In genomic region chr1:156054500-156055342, GRCh38 we compare ENCODE assay signal across 8 cellular contexts. TPM values are rescaled to one million over a fixed set of nuclear protein-coding genes. Genes with fewer than 3 reads are reported as not detected.
A peak's percentile ranks its signal among the peaks of the same experiment; 100 is the strongest.
DNase-seq lines count a peak whose midpoint lies in the region; ATAC-seq and TF ChIP-seq lines count a peak whose summit lies in the region.

Gene LAMTOR2, plus strand, starts transcription at chr1:156054782. Its CDS starts 108 bp downstream, at chr1:156054890.

- peak within 1 kb of the TSS; percentile 63 to 99 (median 93) for H3K4me3 ChIP-seq in dorsolateral prefrontal cortex
- H3K4me3 ChIP-seq in right lobe of liver, result peak within 1 kb of the TSS; percentile 75 to 100 (median 89)

- DNase-seq in NCI-H82 (lab: John Stamatoyannopoulos, UW) (peak; percentile 100), dorsolateral prefrontal cortex (peak; percentile 98 to 99 (median 98)), right lobe of liver (peak; percentile 97 to 99 (median 98))
- DNase-seq in activated CD4-positive, alpha-beta T cell treated with anti-CD3 and anti-CD28 coated beads, Interleukin-2, amount 50 U/mL, for 48 hours, result peak; percentile 98
- DNase-seq in stimulated activated CD4-positive, alpha-beta T cell treated with anti-CD3 and anti-CD28 coated beads, Interleukin-4, amount 100 ng/mL, for 4 hours, result peak; percentile 95 to 96

- H3K9me3 ChIP-seq in right lobe of liver, result no peaks in the 10 kb centered on the region

- H3K27me3 ChIP-seq in dorsolateral prefrontal cortex (no peaks in the 10 kb centered on the region), right lobe of liver (no peaks in the 10 kb centered on the region)

- 0% methylated on average over 28 of the region's 57 CpGs for WGBS in right lobe of liver (ENCODE audit: insufficient coverage, low coverage, low lambda C conversion rate, missing lambda C conversion rate)

- H3K4me1 ChIP-seq in right lobe of liver, result peaks cover 0 to 7% (median 2%) of the 10 kb centered on the region in 4 donors

- H3K36me3 ChIP-seq in right lobe of liver, result no peaks in the 10 kb centered on the region

- TF ChIP-seq CTCF in C4-2B (conservative IDR thresholded peaks at IDR 0.05) (no peak), dorsolateral prefrontal cortex (IDR thresholded peaks at IDR 0.05 in 54 of 56, conservative IDR thresholded peaks at IDR 0.05 in 2 of 56; ENCODE audit: low read depth in 1 of 56, partially characterized antibody in 56 of 56) (peak in 44 of 56 donors; percentile 10 to 55 (median 32)), right lobe of liver (IDR thresholded peaks at IDR 0.05) (no peak)

- peak; percentile 61 for TF ChIP-seq POLR2A in right lobe of liver (IDR thresholded peaks at IDR 0.05)

- H3K27ac ChIP-seq in C4-2B (peak within 1 kb of the TSS; percentile 93), dorsolateral prefrontal cortex (peak within 1 kb of the TSS; percentile 68 to 98 (median 95)), right lobe of liver (peak within 1 kb of the TSS; percentile 79 to 88 (median 82))

- intact Hi-C loops in dorsolateral prefrontal cortex (cut with DNase I), result loop anchor here (1.0 to 10.0 kb wide), 5 partner anchors 28 to 197 kb away; partner anchors contain the start of genes KHDC4 (in 2 of the 2), MEX3A (in 2 of the 2), GON4L (in 1 of the 2) and SYT11 (in 1 of the 2)
- intact Hi-C loops in right lobe of liver (cut with DNase I), result loop anchor here in 1 of 2 donors (10.0 kb wide), 1 partner anchor 50 kb away; no protein-coding TSS in a partner anchor

- ATAC-seq in GM19397 (IDR thresholded peaks at IDR 0.05; ENCODE audit: unreplicated experiment), result peak; percentile 70
- ATAC-seq in HG03571 (IDR thresholded peaks at IDR 0.05; ENCODE audit: unreplicated experiment), result peak; percentile 66
- peak; percentile 89 to 91 (median 90) for ATAC-seq in right lobe of liver

RNA-seq across cellular contexts. Expression of gene LAMTOR2, which starts in this region (rescaled TPM):
- total RNA-seq in dorsolateral prefrontal cortex, result 10 to 100 TPM; 26.8 to 59.6 (median 43.5) TPM
- total RNA-seq in right lobe of liver, result 10 to 100 TPM; 49.4 to 71.0 (median 60.3) TPM

Comparison
In these comparisons a context has a peak if more than half of its experiments do, and no peak if none do; other contexts are left out.
1. Peak in every context shown above with its lines: DNase-seq, ATAC-seq, H3K4me3 ChIP-seq and H3K27ac ChIP-seq.
2. CTCF ChIP-seq: peak in dorsolateral prefrontal cortex (44 of 56); none in C4-2B (single experiment) and right lobe of liver (0 of 4).